Comparison of ENCODE assay signal across 23 cellular contexts in the genomic region with DNA sequence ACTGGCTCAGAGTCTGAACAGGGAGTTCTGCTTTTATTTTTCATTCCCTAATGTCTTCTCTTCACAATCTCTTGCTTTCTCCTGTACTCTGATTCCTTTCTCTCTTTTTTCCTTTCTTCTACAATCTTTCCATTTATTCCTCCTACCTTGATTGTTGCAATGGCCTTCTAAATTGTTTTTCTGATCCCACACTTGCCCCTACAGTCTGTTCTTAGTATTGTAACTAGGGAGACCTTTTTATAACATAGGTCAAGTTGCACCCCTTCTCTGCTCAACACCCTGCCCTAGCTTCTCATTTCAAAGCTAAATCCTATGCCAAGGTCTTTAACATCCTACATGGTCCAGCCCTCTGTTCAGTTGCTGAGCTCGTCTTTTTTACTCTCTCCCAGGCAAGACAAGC.
"Had no signal": no experiment of that assay in that cellular context is flagged by ENCODE, and none has a peak within 500 bp of the region (broad histone marks: within the 10 kb centered on the region; RNA-seq: fewer than 3 reads in every experiment).

No MANE protein-coding gene starts in this region.

- H3K27ac ChIP-seq: breast epithelium, esophagus squamous epithelium, right atrium auricular region, uterus had no signal

- H3K9me3 ChIP-seq: esophagus squamous epithelium, uterus had no signal

- H3K27me3 Mint-ChIP-seq: activated CD4-positive, alpha-beta T cell treated with anti-CD3 and anti-CD28 coated beads, Interleukin-2, amount 10 ng/mL, durations not matched to agents 7 days and 5 days; activated CD8-positive, alpha-beta T cell treated with anti-CD3 and anti-CD28 coated beads for 36 hours; naive thymus-derived CD4-positive, alpha-beta T cell; T-helper 17 cell had no signal

- H3K27ac Mint-ChIP-seq: activated CD4-positive, alpha-beta T cell treated with anti-CD3 and anti-CD28 coated beads, Interleukin-2, amount 10 ng/mL, durations not matched to agents 7 days and 5 days; activated CD8-positive, alpha-beta T cell treated with anti-CD3 and anti-CD28 coated beads for 36 hours; activated naive CD4-positive, alpha-beta T cell treated with anti-CD3 and anti-CD28 coated beads, Interleukin-2, amount 50 U/mL, for 72 hours; activated T-helper 2 cell treated with anti-CD3 and anti-CD28 coated beads, Interferon-gamma antibody, Interleukin-2, Interleukin-4, amounts not matched to agents 10 μg/mL and 5 μg/mL and 100 μg/mL, durations not matched to agents 14 hours and 24 hours and 36 hours; mesothelial cell of epicardium; naive thymus-derived CD4-positive, alpha-beta T cell; T-helper 17 cell had no signal

- ATAC-seq: activated CD8-positive, alpha-beta T cell treated with anti-CD3 and anti-CD28 coated beads for 36 hours; activated naive CD4-positive, alpha-beta T cell treated with anti-CD3 and anti-CD28 coated beads, Interleukin-2, amount 50 U/mL, for 72 hours; activated T-cell treated with anti-CD3 and anti-CD28 coated beads, Interleukin-2, amount 50 U/mL, for 4 hours; left colon; naive thymus-derived CD4-positive, alpha-beta T cell; T-helper 17 cell had no signal

- H3K4me3 Mint-ChIP-seq: activated CD4-positive, alpha-beta T cell treated with anti-CD3 and anti-CD28 coated beads, Interleukin-2, amount 10 ng/mL, durations not matched to agents 7 days and 5 days; activated CD8-positive, alpha-beta T cell treated with anti-CD3 and anti-CD28 coated beads for 36 hours; activated T-cell treated with anti-CD3 and anti-CD28 coated beads, Interleukin-2, amount 50 U/mL, for 4 hours; mesothelial cell of epicardium; naive thymus-derived CD4-positive, alpha-beta T cell; T-helper 17 cell had no signal

- H3K4me1 ChIP-seq: breast epithelium, esophagus squamous epithelium, right atrium auricular region, uterus had no signal

- DNase-seq: activated CD4-positive, alpha-beta T cell treated with anti-CD3 and anti-CD28 coated beads for 1 hour; activated CD4-positive, alpha-beta T cell treated with anti-CD3 and anti-CD28 coated beads, Interleukin-2, amount 10 ng/mL, durations not matched to agents 7 days and 5 days; activated CD8-positive, alpha-beta T cell treated with anti-CD3 and anti-CD28 coated beads for 36 hours; activated T-cell treated with anti-CD3 and anti-CD28 coated beads, Interleukin-2, amount 50 U/mL, for 4 hours; central memory CD4-positive, alpha-beta T cell; esophagus squamous epithelium; islet precursor cell; left colon; mammary epithelial cell; naive thymus-derived CD4-positive, alpha-beta T cell; occipital lobe; stimulated activated CD4-positive, alpha-beta T cell treated with anti-CD3 and anti-CD28 coated beads, Interleukin-15, amount 100 ng/mL, for 24 hours; stimulated activated CD4-positive, alpha-beta T cell treated with anti-CD3 and anti-CD28 coated beads, Interleukin-2, amount 100 ng/mL, for 24 hours; stimulated activated naive CD4-positive, alpha-beta T cell treated with Interleukin-2 at 50 U/mL for 16 hours; T-helper 17 cell; T1000; trophoblast cell; uterus had no signal

- H3K27me3 ChIP-seq: breast epithelium, esophagus squamous epithelium, right atrium auricular region, uterus had no signal

- H3K9me3 Mint-ChIP-seq: activated T-helper 2 cell treated with anti-CD3 and anti-CD28 coated beads, Interferon-gamma antibody, Interleukin-2, Interleukin-4, amounts not matched to agents 10 μg/mL and 5 μg/mL and 100 μg/mL, durations not matched to agents 14 hours and 24 hours and 36 hours had no signal

- H3K4me1 Mint-ChIP-seq: activated CD4-positive, alpha-beta T cell treated with anti-CD3 and anti-CD28 coated beads, Interleukin-2, amount 10 ng/mL, durations not matched to agents 7 days and 5 days; mesothelial cell of epicardium; naive thymus-derived CD4-positive, alpha-beta T cell; T-helper 17 cell had no signal

- H3K4me3 ChIP-seq: breast epithelium, esophagus squamous epithelium, right atrium auricular region, uterus had no signal

- H3K36me3 Mint-ChIP-seq: activated naive CD4-positive, alpha-beta T cell treated with anti-CD3 and anti-CD28 coated beads, Interleukin-2, amount 50 U/mL, for 72 hours; mesothelial cell of epicardium; naive thymus-derived CD4-positive, alpha-beta T cell had no signal

- H3K36me3 ChIP-seq: breast epithelium, esophagus squamous epithelium, right atrium auricular region had no signal
